ENCODE assay signal across 30 cellular contexts in the genomic region with DNA sequence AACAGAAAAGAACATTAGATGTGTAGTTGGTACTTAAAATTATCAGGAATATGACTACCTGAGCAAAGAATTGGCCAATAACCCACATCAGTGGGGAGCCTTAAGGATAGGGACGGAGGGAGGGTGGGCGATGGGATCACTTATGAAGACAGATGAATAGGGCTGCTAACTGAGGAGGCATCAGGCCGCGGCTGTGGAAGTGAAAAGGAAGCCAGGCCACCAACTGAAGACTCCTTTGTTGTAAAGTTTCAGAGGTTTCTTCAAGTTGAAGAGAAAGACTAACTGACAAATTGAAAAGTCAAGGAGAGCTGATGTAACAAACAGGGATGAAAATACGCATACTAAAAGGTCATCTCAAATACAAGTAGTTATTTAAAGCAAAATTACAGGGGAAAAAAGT.
DNase-seq lines count a peak whose midpoint lies in the region; ATAC-seq, FAIRE-seq and TF ChIP-seq lines count a peak whose summit lies in the region.
"Had no signal": no experiment of that assay in that cellular context is flagged by ENCODE, and none has a peak within 500 bp of the region (broad histone marks: within the 10 kb centered on the region; RNA-seq: fewer than 3 reads in every experiment).

No MANE protein-coding gene starts in this region.

- TF ChIP-seq CTCF in D721Med (IDR thresholded peaks at IDR 0.05; ENCODE audit: insufficient read depth, missing control alignments): no peak

- CTCF ChIA-PET in activated CD4-positive, alpha-beta T cell treated with anti-CD3 and anti-CD28 coated beads for 36 hours (lab: Charles Lee): interaction anchor here (0.7 to 2.1 kb wide), 9 partner anchors 8 to 136 kb away, joined by 3 to 15 read pairs (median 3); partner anchors contain the start of gene BHLHE40
- CTCF ChIA-PET in activated CD8-positive, alpha-beta T cell treated with anti-CD3 and anti-CD28 coated beads, Interleukin-2, amount 10 ng/mL, durations not matched to agents 7 days and 5 days (lab: Charles Lee): interaction anchor here (0.7 to 2.2 kb wide), 13 partner anchors 9 to 214 kb away, joined by 3 to 23 read pairs (median 5); partner anchors contain the start of gene BHLHE40

- no peak for DNase-seq in activated CD4-positive, alpha-beta T cell treated with anti-CD3 and anti-CD28 coated beads for 36 hours
- DNase-seq in activated CD4-positive, alpha-beta T cell treated with anti-CD3 and anti-CD28 coated beads for 4 hours: no peak
- no peak for DNase-seq in D721Med (ENCODE audit: insufficient read length, low spot score)
- no peak for DNase-seq in activated CD8-positive, alpha-beta T cell treated with anti-CD3 and anti-CD28 coated beads, Interleukin-2, amount 10 ng/mL, durations not matched to agents 7 days and 5 days
- DNase-seq in naive thymus-derived CD8-positive, alpha-beta T cell: no peak
- DNase-seq: 8988T; central memory CD4-positive, alpha-beta T cell; dermis blood vessel endothelial cell; EL; gastrocnemius medialis; KBM-7; left cardiac atrium; mammary epithelial cell; NCI-H1417 treated with DMSO at 0.1 percent for 48 hours; NCI-H2081; NCI-H226; NCI-H748 treated with DMSO at 0.1 percent for 48 hours; RPMI8226; stimulated activated CD4-positive, alpha-beta T cell treated with anti-CD3 and anti-CD28 coated beads, Interleukin-12 subunit alpha, Interleukin-12 subunit beta, amount 100 ng/mL, for 4 hours; stimulated activated CD4-positive, alpha-beta T cell treated with anti-CD3 and anti-CD28 coated beads, Interleukin-4, amount 100 ng/mL, for 24 hours; testis had no signal

- POLR2A ChIA-PET in activated CD4-positive, alpha-beta T cell treated with anti-CD3 and anti-CD28 coated beads for 36 hours (lab: Charles Lee): no interaction called here
- POLR2A ChIA-PET in activated CD8-positive, alpha-beta T cell treated with anti-CD3 and anti-CD28 coated beads, Interleukin-2, amount 10 ng/mL, durations not matched to agents 7 days and 5 days (lab: Charles Lee): interaction anchor here (0.7 to 21.8 kb wide), 4 partner anchors 11 to 138 kb away, joined by 3 to 737 read pairs (median 72); partner anchors contain the start of gene BHLHE40
- POLR2A ChIA-PET in naive thymus-derived CD8-positive, alpha-beta T cell (lab: Charles Lee): interaction anchor here (1.2 to 1.9 kb wide), 2 partner anchors 12 to 18 kb away, joined by 4 to 5 read pairs; no protein-coding TSS in a partner anchor

- FAIRE-seq in D721Med (lab: Jason Lieb, UNC): peak; percentile 44
- FAIRE-seq: GM12878, HTR-8/SVneo, urothelium cell line had no signal

- H3K4me3 Mint-ChIP-seq in activated CD4-positive, alpha-beta T cell treated with anti-CD3 and anti-CD28 coated beads for 36 hours: no peak overlapping the region
- peak overlapping the region; percentile 8 for H3K4me3 Mint-ChIP-seq in activated CD8-positive, alpha-beta T cell treated with anti-CD3 and anti-CD28 coated beads, Interleukin-2, amount 10 ng/mL, durations not matched to agents 7 days and 5 days
- H3K4me3 Mint-ChIP-seq in naive thymus-derived CD8-positive, alpha-beta T cell: peak overlapping the region in 8 of 10 donors; percentile 3 to 68 (median 40)
- H3K4me3 Mint-ChIP-seq: CD14-positive monocyte; stimulated activated memory B cell treated with anti-CD40 and anti-IgM and Interleukin-4, amounts not matched to agents 10 μg/mL and 1 μg/mL and 100 μg/mL, for 72 hours had no signal

- H3K27me3 Mint-ChIP-seq in activated CD4-positive, alpha-beta T cell treated with anti-CD3 and anti-CD28 coated beads for 36 hours: no peaks in the 10 kb centered on the region
- H3K27me3 Mint-ChIP-seq in activated CD8-positive, alpha-beta T cell treated with anti-CD3 and anti-CD28 coated beads, Interleukin-2, amount 10 ng/mL, durations not matched to agents 7 days and 5 days (ENCODE audit: low read depth): no peaks in the 10 kb centered on the region
- no peaks in the 10 kb centered on the region for H3K27me3 Mint-ChIP-seq in naive thymus-derived CD8-positive, alpha-beta T cell
- H3K27me3 Mint-ChIP-seq: stimulated activated memory B cell treated with anti-CD40 and anti-IgM and Interleukin-4, amounts not matched to agents 10 μg/mL and 1 μg/mL and 100 μg/mL, for 72 hours had no signal

- intact Hi-C loops in activated CD4-positive, alpha-beta T cell treated with anti-CD3 and anti-CD28 coated beads for 36 hours (cut with DNase I, micrococcal nuclease): no loop called here

- peaks cover 37% of the 10 kb centered on the region for H3K36me3 Mint-ChIP-seq in activated CD4-positive, alpha-beta T cell treated with anti-CD3 and anti-CD28 coated beads for 36 hours (ENCODE audit: low read depth)
- peaks cover 61% of the 10 kb centered on the region for H3K36me3 Mint-ChIP-seq in activated CD8-positive, alpha-beta T cell treated with anti-CD3 and anti-CD28 coated beads, Interleukin-2, amount 10 ng/mL, durations not matched to agents 7 days and 5 days (ENCODE audit: low read depth)
- H3K36me3 Mint-ChIP-seq in naive thymus-derived CD8-positive, alpha-beta T cell: peaks cover 4 to 10% (median 4%) of the 10 kb centered on the region in 3 donors

- H3K4me1 Mint-ChIP-seq in activated CD4-positive, alpha-beta T cell treated with anti-CD3 and anti-CD28 coated beads for 36 hours: peaks cover 83% of the 10 kb centered on the region
- H3K4me1 Mint-ChIP-seq in activated CD8-positive, alpha-beta T cell treated with anti-CD3 and anti-CD28 coated beads, Interleukin-2, amount 10 ng/mL, durations not matched to agents 7 days and 5 days (ENCODE audit: low read depth): peaks cover 92% of the 10 kb centered on the region
- H3K4me1 Mint-ChIP-seq in naive thymus-derived CD8-positive, alpha-beta T cell: peaks cover 36 to 87% (median 78%) of the 10 kb centered on the region in 4 donors

- peaks cover 2% of the 10 kb centered on the region for H3K9me3 Mint-ChIP-seq in activated CD4-positive, alpha-beta T cell treated with anti-CD3 and anti-CD28 coated beads for 36 hours (ENCODE audit: low read depth)
- H3K9me3 Mint-ChIP-seq in activated CD8-positive, alpha-beta T cell treated with anti-CD3 and anti-CD28 coated beads, Interleukin-2, amount 10 ng/mL, durations not matched to agents 7 days and 5 days (ENCODE audit: insufficient read depth): peaks cover 4% of the 10 kb centered on the region
- H3K9me3 Mint-ChIP-seq in naive thymus-derived CD8-positive, alpha-beta T cell: no peaks in the 10 kb centered on the region
- H3K9me3 Mint-ChIP-seq: CD14-positive monocyte; stimulated activated memory B cell treated with anti-CD40 and anti-IgM and Interleukin-4, amounts not matched to agents 10 μg/mL and 1 μg/mL and 100 μg/mL, for 72 hours had no signal

- ATAC-seq in activated CD4-positive, alpha-beta T cell treated with anti-CD3 and anti-CD28 coated beads for 36 hours: no peak
- no peak for ATAC-seq in activated CD8-positive, alpha-beta T cell treated with anti-CD3 and anti-CD28 coated beads, Interleukin-2, amount 10 ng/mL, durations not matched to agents 7 days and 5 days
- no peak for ATAC-seq in naive thymus-derived CD8-positive, alpha-beta T cell
- no peak for ATAC-seq in GM21723 (IDR thresholded peaks at IDR 0.05; ENCODE audit: unreplicated experiment)
- ATAC-seq in HG03378 (IDR thresholded peaks at IDR 0.05; ENCODE audit: unreplicated experiment): no peak
- no peak for ATAC-seq in HG03521 (IDR thresholded peaks at IDR 0.05; ENCODE audit: unreplicated experiment)
- ATAC-seq: gastrocnemius medialis; GM12878; left cardiac atrium; sciatic nerve; stimulated activated memory B cell treated with anti-CD40 and anti-IgM and Interleukin-4, amounts not matched to agents 10 μg/mL and 1 μg/mL and 100 μg/mL, for 72 hours had no signal

- peak overlapping the region; percentile 87 for H3K27ac Mint-ChIP-seq in activated CD4-positive, alpha-beta T cell treated with anti-CD3 and anti-CD28 coated beads for 36 hours
- H3K27ac Mint-ChIP-seq in activated CD8-positive, alpha-beta T cell treated with anti-CD3 and anti-CD28 coated beads, Interleukin-2, amount 10 ng/mL, durations not matched to agents 7 days and 5 days: peak overlapping the region; percentile 87
- H3K27ac Mint-ChIP-seq in naive thymus-derived CD8-positive, alpha-beta T cell: peak overlapping the region in 8 of 10 donors; percentile 24 to 87 (median 54)
- H3K27ac Mint-ChIP-seq: CD14-positive monocyte; stimulated activated memory B cell treated with anti-CD40 and anti-IgM and Interleukin-4, amounts not matched to agents 10 μg/mL and 1 μg/mL and 100 μg/mL, for 72 hours had no signal
